Comparison of ENCODE assay signal across 16 cellular contexts in genomic region chr1:201728731-201729130, GRCh38.
"Had no signal": no experiment of that assay in that cellular context is flagged by ENCODE, and none has a peak within 500 bp of the region (broad histone marks: within the 10 kb centered on the region; RNA-seq: fewer than 3 reads in every experiment).

No MANE protein-coding gene starts in this region.

- DNase-seq: activated B cell treated with CpG ODN at 0.5 μM for 24 hours; activated CD4-positive, alpha-beta T cell treated with anti-CD3 and anti-CD28 coated beads, Interleukin-2, amount 50 U/mL, for 1 hour; activated naive CD4-positive, alpha-beta T cell treated with anti-CD3 and anti-CD28 coated beads, Interleukin-2, amount 50 U/mL, for 16 hours; activated T-cell treated with anti-CD3 and anti-CD28 coated beads for 4 hours; adrenal gland; hippocampal formation; immature natural killer cell; natural killer cell; occipital lobe; stimulated activated CD4-positive, alpha-beta T cell treated with anti-CD3 and anti-CD28 coated beads, Interleukin-15, amount 100 ng/mL, for 24 hours; stimulated activated CD4-positive, alpha-beta T cell treated with anti-CD3 and anti-CD28 coated beads, Interleukin-4, amount 100 ng/mL, for 24 hours; stomach had no signal

- H3K9me3 Mint-ChIP-seq: activated B cell treated with CpG ODN at 0.5 μM for 24 hours; activated T-helper 2 cell treated with anti-CD3 and anti-CD28 coated beads, Interferon-gamma antibody, Interleukin-2, Interleukin-4, amounts not matched to agents 10 μg/mL and 5 μg/mL and 100 μg/mL, durations not matched to agents 14 hours and 24 hours and 36 hours; central memory CD8-positive, alpha-beta T cell; dendritic cell treated with granulocyte-macrophage colony-stimulating factor and Interleukin-4, amounts not matched to agents 40 ng/mL and 50 ng/mL, for 4 days; immature natural killer cell; natural killer cell; T-helper 1 cell treated with Interleukin-12 subunit alpha and Interleukin-12 subunit beta and Interleukin-4 antibody, amounts not matched to agents 30 μg/mL and 1 μg/mL, for 36 hours had no signal

- H3K4me3 ChIP-seq: adrenal gland, stomach had no signal

- H3K4me3 Mint-ChIP-seq: activated B cell treated with CpG ODN at 0.5 μM for 24 hours; central memory CD8-positive, alpha-beta T cell; dendritic cell treated with granulocyte-macrophage colony-stimulating factor and Interleukin-4, amounts not matched to agents 40 ng/mL and 50 ng/mL, for 4 days; immature natural killer cell; natural killer cell; T-helper 1 cell treated with Interleukin-12 subunit alpha and Interleukin-12 subunit beta and Interleukin-4 antibody, amounts not matched to agents 30 μg/mL and 1 μg/mL, for 36 hours had no signal

- ATAC-seq: natural killer cell had no signal

- H3K9me3 ChIP-seq: adrenal gland, stomach had no signal

- H3K27ac Mint-ChIP-seq: activated B cell treated with CpG ODN at 0.5 μM for 24 hours; activated T-helper 2 cell treated with anti-CD3 and anti-CD28 coated beads, Interferon-gamma antibody, Interleukin-2, Interleukin-4, amounts not matched to agents 10 μg/mL and 5 μg/mL and 100 μg/mL, durations not matched to agents 14 hours and 24 hours and 36 hours; dendritic cell treated with granulocyte-macrophage colony-stimulating factor and Interleukin-4, amounts not matched to agents 40 ng/mL and 50 ng/mL, for 4 days; immature natural killer cell; natural killer cell; T-helper 1 cell treated with Interleukin-12 subunit alpha and Interleukin-12 subunit beta and Interleukin-4 antibody, amounts not matched to agents 30 μg/mL and 1 μg/mL, for 36 hours had no signal

- H3K27me3 ChIP-seq: adrenal gland, stomach had no signal

- H3K36me3 Mint-ChIP-seq: immature natural killer cell, natural killer cell had no signal

- H3K4me1 Mint-ChIP-seq: activated B cell treated with CpG ODN at 0.5 μM for 24 hours; central memory CD8-positive, alpha-beta T cell; immature natural killer cell; natural killer cell had no signal

- H3K36me3 ChIP-seq: adrenal gland, stomach had no signal

- H3K27ac ChIP-seq: adrenal gland, stomach had no signal
